Comparison of ENCODE assay signal across 11 cellular contexts in genomic region chr1:223621312-223621734, GRCh38. TPM values are rescaled to one million over a fixed set of nuclear protein-coding genes. Genes with fewer than 3 reads are reported as not detected.
DNase-seq lines count a peak whose midpoint lies in the region; ATAC-seq and TF ChIP-seq lines count a peak whose summit lies in the region.
"Had no signal": no experiment of that assay in that cellular context is flagged by ENCODE, and none has a peak within 500 bp of the region (broad histone marks: within the 10 kb centered on the region; RNA-seq: fewer than 3 reads in every experiment).

No MANE protein-coding gene starts in this region.

- no peaks in the 10 kb centered on the region for H4K20me1 ChIP-seq in PC-3 (ENCODE audit: low read length)

- ATAC-seq in GM19035 (IDR thresholded peaks at IDR 0.05; ENCODE audit: unreplicated experiment) (peak; percentile 82), HG02852 (IDR thresholded peaks at IDR 0.05; ENCODE audit: unreplicated experiment) (peak; percentile 96), PC-3 (no peak)

- no TSS peak for BruUV-seq in PC-3 (replicated peaks; lab: Mats Ljungman, UMichigan)

- H3K36me3 ChIP-seq in PC-3 (ENCODE audit: low read depth, low read length) = no peaks in the 10 kb centered on the region

- intact Hi-C loops in PC-3 (cut with micrococcal nuclease) = no loop called here

- H3K27me3 ChIP-seq in PC-3 (ENCODE audit: low read length) = no peaks in the 10 kb centered on the region

- H3K9me3 ChIP-seq in PC-3 (ENCODE audit: low read length) = no peaks in the 10 kb centered on the region

- no peaks in the 10 kb centered on the region for H3K79me2 ChIP-seq in PC-3 (ENCODE audit: low read length)

- H3K36me3 Mint-ChIP-seq in HFFc6 (ENCODE audit: low read depth) = no peaks in the 10 kb centered on the region

- peaks cover 40% of the 10 kb centered on the region for H3K27me3 Mint-ChIP-seq in HFFc6 (ENCODE audit: insufficient read depth)

- H2AFZ ChIP-seq in PC-3 (ENCODE audit: low read length) = no peak overlapping the region

- no peaks in the 10 kb centered on the region for H3K4me1 ChIP-seq in PC-3 (ENCODE audit: insufficient read depth, low read length)

- no peak overlapping the region for H3K27ac Mint-ChIP-seq in HFFc6

- H3K9ac ChIP-seq in PC-3 (ENCODE audit: low read length) = no peak overlapping the region

- POLR2A ChIA-PET in PC-3 (lab: Charles Lee; ENCODE audit: unreplicated experiment) = no interaction called here

- no peaks in the 10 kb centered on the region for H3F3A ChIP-seq in PC-3 (ENCODE audit: low read length, unreplicated experiment)

- H3K9me3 Mint-ChIP-seq in HFFc6 = no peaks in the 10 kb centered on the region

- H3K4me1 Mint-ChIP-seq in HFFc6 (ENCODE audit: low read depth) = no peaks in the 10 kb centered on the region

- H3K4me2 ChIP-seq in PC-3 (ENCODE audit: low read length) = no peak overlapping the region

- no peak overlapping the region for H3K27ac ChIP-seq in PC-3 (ENCODE audit: low read length)

- CTCF ChIA-PET in PC-3 (lab: Charles Lee) = no interaction called here

- TF ChIP-seq CTCF in PC-3 (conservative IDR thresholded peaks at IDR 0.05; ENCODE audit: low read depth, low read length) (no peak), HFFc6 (IDR thresholded peaks at IDR 0.05) (no peak)

- H3K4me3 Mint-ChIP-seq in HFFc6 = no peak overlapping the region

- DNase-seq in Ammon's horn (ENCODE audit: low spot score) (peak; percentile 60), NOMO-1 treated with DMSO at 0.1 percent for 48 hours (lab: John Stamatoyannopoulos, UW; ENCODE audit: unreplicated experiment) (peak; percentile 87), PC-3 (no peak), HFFc6 (no peak), H4 (ENCODE audit: low spot score) (no peak), D341Med (ENCODE audit: low spot score) (no peak)
- DNase-seq: Karpas-422, SHP77 had no signal

- no peaks in the 10 kb centered on the region for H3K9me2 ChIP-seq in PC-3 (replicated peaks; ENCODE audit: low read length)

- H3K4me3 ChIP-seq in PC-3 (ENCODE audit: low read length) = no peak overlapping the region

RNA-seq across cellular contexts. Expression of gene CAPN8, which starts 44.2 kb away (rescaled TPM):
- total RNA-seq in PC-3 (2014; rRNA removed) = 5.9 and 11.1 TPM in 2 replicates
- total RNA-seq in HFFc6 (2021; fragmentation: NEBNext Ultra II Directional; extraction: Animal tissue kit (Norgen Biotek cat#: 25700)) = not detected
- total RNA-seq in H4 (2014; rRNA removed; shearing (Covaris generic)) = not detected in 2 replicates
- total RNA-seq: chondrocyte had no signal

Comparison
In these comparisons a context has a peak if more than half of its experiments do, and no peak if none do; other contexts are left out.
1. DNase-seq: peak in Ammon's horn (single experiment) and NOMO-1 treated with DMSO at 0.1 percent for 48 hours (single experiment); none in PC-3 (single experiment), HFFc6 (single experiment), H4 (single experiment) and D341Med (single experiment).